Comparison of ENCODE assay signal across 1 cellular context in the genomic region with DNA sequence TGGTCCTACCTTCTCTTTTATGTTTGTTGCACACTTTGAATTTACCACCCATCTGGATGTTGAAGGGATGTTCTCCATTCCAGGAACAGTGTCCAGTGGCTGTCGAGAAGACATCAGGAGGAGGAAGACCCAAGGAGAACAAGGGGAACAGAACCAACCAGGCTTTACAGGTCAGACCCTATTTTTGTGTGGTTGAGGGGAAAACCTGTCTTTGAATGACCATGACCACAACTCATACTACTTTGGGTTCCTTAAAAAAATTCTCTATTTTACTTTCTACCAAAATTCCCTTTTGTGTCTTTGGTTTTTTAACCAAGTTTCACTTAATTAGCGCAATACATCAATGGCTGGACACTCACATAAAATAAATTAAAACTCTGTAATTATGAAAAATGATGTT.
TF ChIP-seq lines count a peak whose summit lies in the region.

No MANE protein-coding gene starts in this region.

TF ChIP-seq in GM12878, 131 proteins besides CTCF, POLR2A, EP300 and RAD21 (continued from another document):
- TF ChIP-seq, protein P1, sequence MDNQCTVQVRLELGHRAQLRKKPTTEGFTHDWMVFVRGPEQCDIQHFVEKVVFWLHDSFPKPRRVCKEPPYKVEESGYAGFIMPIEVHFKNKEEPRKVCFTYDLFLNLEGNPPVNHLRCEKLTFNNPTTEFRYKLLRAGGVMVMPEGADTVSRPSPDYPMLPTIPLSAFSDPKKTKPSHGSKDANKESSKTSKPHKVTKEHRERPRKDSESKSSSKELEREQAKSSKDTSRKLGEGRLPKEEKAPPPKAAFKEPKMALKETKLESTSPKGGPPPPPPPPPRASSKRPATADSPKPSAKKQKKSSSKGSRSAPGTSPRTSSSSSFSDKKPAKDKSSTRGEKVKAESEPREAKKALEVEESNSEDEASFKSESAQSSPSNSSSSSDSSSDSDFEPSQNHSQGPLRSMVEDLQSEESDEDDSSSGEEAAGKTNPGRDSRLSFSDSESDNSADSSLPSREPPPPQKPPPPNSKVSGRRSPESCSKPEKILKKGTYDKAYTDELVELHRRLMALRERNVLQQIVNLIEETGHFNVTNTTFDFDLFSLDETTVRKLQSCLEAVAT (IDR thresholded peaks at IDR 0.05) = 0 out of 2 replicates have a peak, but pooled peaks have one; percentile 49
- TF ChIP-seq, protein P2, sequence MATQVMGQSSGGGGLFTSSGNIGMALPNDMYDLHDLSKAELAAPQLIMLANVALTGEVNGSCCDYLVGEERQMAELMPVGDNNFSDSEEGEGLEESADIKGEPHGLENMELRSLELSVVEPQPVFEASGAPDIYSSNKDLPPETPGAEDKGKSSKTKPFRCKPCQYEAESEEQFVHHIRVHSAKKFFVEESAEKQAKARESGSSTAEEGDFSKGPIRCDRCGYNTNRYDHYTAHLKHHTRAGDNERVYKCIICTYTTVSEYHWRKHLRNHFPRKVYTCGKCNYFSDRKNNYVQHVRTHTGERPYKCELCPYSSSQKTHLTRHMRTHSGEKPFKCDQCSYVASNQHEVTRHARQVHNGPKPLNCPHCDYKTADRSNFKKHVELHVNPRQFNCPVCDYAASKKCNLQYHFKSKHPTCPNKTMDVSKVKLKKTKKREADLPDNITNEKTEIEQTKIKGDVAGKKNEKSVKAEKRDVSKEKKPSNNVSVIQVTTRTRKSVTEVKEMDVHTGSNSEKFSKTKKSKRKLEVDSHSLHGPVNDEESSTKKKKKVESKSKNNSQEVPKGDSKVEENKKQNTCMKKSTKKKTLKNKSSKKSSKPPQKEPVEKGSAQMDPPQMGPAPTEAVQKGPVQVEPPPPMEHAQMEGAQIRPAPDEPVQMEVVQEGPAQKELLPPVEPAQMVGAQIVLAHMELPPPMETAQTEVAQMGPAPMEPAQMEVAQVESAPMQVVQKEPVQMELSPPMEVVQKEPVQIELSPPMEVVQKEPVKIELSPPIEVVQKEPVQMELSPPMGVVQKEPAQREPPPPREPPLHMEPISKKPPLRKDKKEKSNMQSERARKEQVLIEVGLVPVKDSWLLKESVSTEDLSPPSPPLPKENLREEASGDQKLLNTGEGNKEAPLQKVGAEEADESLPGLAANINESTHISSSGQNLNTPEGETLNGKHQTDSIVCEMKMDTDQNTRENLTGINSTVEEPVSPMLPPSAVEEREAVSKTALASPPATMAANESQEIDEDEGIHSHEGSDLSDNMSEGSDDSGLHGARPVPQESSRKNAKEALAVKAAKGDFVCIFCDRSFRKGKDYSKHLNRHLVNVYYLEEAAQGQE (IDR thresholded peaks at IDR 0.05; ENCODE audit: low read depth, low read length) = no peak
- TF ChIP-seq, protein P3, sequence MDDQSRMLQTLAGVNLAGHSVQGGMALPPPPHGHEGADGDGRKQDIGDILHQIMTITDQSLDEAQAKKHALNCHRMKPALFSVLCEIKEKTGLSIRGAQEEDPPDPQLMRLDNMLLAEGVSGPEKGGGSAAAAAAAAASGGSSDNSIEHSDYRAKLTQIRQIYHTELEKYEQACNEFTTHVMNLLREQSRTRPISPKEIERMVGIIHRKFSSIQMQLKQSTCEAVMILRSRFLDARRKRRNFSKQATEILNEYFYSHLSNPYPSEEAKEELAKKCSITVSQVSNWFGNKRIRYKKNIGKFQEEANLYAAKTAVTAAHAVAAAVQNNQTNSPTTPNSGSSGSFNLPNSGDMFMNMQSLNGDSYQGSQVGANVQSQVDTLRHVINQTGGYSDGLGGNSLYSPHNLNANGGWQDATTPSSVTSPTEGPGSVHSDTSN (IDR thresholded peaks at IDR 0.05; ENCODE audit: insufficient replicate concordance, low read depth, low read length) = no peak
- TF ChIP-seq, protein P4, sequence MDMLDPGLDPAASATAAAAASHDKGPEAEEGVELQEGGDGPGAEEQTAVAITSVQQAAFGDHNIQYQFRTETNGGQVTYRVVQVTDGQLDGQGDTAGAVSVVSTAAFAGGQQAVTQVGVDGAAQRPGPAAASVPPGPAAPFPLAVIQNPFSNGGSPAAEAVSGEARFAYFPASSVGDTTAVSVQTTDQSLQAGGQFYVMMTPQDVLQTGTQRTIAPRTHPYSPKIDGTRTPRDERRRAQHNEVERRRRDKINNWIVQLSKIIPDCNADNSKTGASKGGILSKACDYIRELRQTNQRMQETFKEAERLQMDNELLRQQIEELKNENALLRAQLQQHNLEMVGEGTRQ (IDR thresholded peaks at IDR 0.05; ENCODE audit: borderline replicate concordance, low read depth, low read length) = no peak
- TF ChIP-seq SREBF2 (IDR thresholded peaks at IDR 0.05; ENCODE audit: low read length) = no peak
- peak; percentile 59; the same call in 1 of the 2 replicates for TF ChIP-seq MEF2A (IDR thresholded peaks at IDR 0.05; ENCODE audit: insufficient read depth, low read depth, low read length)
- TF ChIP-seq, protein P5, sequence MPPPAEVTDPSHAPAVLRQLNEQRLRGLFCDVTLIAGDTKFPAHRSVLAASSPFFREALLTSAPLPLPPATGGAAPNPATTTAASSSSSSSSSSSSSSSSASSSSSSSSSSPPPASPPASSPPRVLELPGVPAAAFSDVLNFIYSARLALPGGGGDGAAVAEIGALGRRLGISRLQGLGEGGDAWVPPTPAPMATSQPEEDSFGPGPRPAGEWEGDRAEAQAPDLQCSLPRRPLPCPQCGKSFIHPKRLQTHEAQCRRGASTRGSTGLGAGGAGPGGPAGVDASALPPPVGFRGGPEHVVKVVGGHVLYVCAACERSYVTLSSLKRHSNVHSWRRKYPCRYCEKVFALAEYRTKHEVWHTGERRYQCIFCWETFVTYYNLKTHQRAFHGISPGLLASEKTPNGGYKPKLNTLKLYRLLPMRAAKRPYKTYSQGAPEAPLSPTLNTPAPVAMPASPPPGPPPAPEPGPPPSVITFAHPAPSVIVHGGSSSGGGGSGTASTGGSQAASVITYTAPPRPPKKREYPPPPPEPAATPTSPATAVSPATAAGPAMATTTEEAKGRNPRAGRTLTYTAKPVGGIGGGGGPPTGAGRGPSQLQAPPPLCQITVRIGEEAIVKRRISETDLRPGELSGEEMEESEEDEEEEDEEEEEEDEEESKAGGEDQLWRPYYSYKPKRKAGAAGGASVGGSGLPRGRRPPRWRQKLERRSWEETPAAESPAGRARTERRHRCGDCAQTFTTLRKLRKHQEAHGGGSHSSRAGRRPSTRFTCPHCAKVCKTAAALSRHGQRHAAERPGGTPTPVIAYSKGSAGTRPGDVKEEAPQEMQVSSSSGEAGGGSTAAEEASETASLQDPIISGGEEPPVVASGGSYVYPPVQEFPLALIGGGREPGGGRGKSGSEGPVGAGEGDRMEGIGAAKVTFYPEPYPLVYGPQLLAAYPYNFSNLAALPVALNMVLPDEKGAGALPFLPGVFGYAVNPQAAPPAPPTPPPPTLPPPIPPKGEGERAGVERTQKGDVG (CRISPR knock-in tag; IDR thresholded peaks at IDR 0.05) = no peak
- no peak for TF ChIP-seq EGR1 (IDR thresholded peaks at IDR 0.05; ENCODE audit: borderline replicate concordance in 1 of 2, low read depth in 2 of 2, low read length in 2 of 2)
- peak; percentile 66; the same call in 1 of the 2 replicates for TF ChIP-seq MTA3 (IDR thresholded peaks at IDR 0.05; ENCODE audit: borderline replicate concordance, low read length)
- TF ChIP-seq RAD51 (IDR thresholded peaks at IDR 0.05) = no peak
- TF ChIP-seq, protein P6, sequence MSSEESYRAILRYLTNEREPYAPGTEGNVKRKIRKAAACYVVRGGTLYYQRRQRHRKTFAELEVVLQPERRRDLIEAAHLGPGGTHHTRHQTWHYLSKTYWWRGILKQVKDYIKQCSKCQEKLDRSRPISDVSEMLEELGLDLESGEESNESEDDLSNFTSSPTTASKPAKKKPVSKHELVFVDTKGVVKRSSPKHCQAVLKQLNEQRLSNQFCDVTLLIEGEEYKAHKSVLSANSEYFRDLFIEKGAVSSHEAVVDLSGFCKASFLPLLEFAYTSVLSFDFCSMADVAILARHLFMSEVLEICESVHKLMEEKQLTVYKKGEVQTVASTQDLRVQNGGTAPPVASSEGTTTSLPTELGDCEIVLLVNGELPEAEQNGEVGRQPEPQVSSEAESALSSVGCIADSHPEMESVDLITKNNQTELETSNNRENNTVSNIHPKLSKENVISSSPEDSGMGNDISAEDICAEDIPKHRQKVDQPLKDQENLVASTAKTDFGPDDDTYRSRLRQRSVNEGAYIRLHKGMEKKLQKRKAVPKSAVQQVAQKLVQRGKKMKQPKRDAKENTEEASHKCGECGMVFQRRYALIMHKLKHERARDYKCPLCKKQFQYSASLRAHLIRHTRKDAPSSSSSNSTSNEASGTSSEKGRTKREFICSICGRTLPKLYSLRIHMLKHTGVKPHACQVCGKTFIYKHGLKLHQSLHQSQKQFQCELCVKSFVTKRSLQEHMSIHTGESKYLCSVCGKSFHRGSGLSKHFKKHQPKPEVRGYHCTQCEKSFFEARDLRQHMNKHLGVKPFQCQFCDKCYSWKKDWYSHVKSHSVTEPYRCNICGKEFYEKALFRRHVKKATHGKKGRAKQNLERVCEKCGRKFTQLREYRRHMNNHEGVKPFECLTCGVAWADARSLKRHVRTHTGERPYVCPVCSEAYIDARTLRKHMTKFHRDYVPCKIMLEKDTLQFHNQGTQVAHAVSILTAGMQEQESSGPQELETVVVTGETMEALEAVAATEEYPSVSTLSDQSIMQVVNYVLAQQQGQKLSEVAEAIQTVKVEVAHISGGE (CRISPR knock-in tag; IDR thresholded peaks at IDR 0.05) = no peak
- peak; percentile 94 for TF ChIP-seq MTA2 (IDR thresholded peaks at IDR 0.05; ENCODE audit: low read depth)
- TF ChIP-seq NRF1 (conservative IDR thresholded peaks at IDR 0.05; ENCODE audit: low read depth, low read length) = no peak
- no peak for TF ChIP-seq POLR2AphosphoS2 (IDR thresholded peaks at IDR 0.05; ENCODE audit: low read depth, low read length)
- peak; percentile 41; the same call in 1 of the 2 replicates for TF ChIP-seq CBFB (IDR thresholded peaks at IDR 0.05; ENCODE audit: low read depth)
